ENCODE assay signal across 9 cellular contexts in genomic region chr18:34976084-34976483, GRCh38.
DNase-seq lines count a peak whose midpoint lies in the region; ATAC-seq and TF ChIP-seq lines count a peak whose summit lies in the region.
"Had no signal": no experiment of that assay in that cellular context is flagged by ENCODE, and none has a peak within 500 bp of the region (broad histone marks: within the 10 kb centered on the region; RNA-seq: fewer than 3 reads in every experiment).

No MANE protein-coding gene starts in this region.

- H3K36me3 ChIP-seq in WERI-Rb-1, result no peaks in the 10 kb centered on the region
- no peaks in the 10 kb centered on the region for H3K36me3 ChIP-seq in iPS-20b (ENCODE audit: insufficient read depth, low read depth, low read length)
- H3K36me3 ChIP-seq: adrenal gland had no signal

- H3K27me3 ChIP-seq in WERI-Rb-1 (ENCODE audit: insufficient read depth, low read depth, severe bottlenecking), result peaks cover 40% of the 10 kb centered on the region
- H3K27me3 ChIP-seq in iPS-20b (ENCODE audit: insufficient read depth, low read length), result peaks cover 86% of the 10 kb centered on the region
- H3K27me3 ChIP-seq: adrenal gland had no signal

- H3K9me3 Mint-ChIP-seq in stimulated activated naive B cell treated with anti-CD40 and anti-IgM and Interleukin-4, amounts not matched to agents 10 μg/mL and 1 μg/mL and 100 μg/mL, for 72 hours, result peaks cover 0 to 2% of the 10 kb centered on the region in 2 donors

- no peaks in the 10 kb centered on the region for H3K36me3 Mint-ChIP-seq in stimulated activated naive B cell treated with anti-CD40 and anti-IgM and Interleukin-4, amounts not matched to agents 10 μg/mL and 1 μg/mL and 100 μg/mL, for 72 hours

- peaks cover 13 to 33% of the 10 kb centered on the region in 2 donors for H3K27me3 Mint-ChIP-seq in stimulated activated naive B cell treated with anti-CD40 and anti-IgM and Interleukin-4, amounts not matched to agents 10 μg/mL and 1 μg/mL and 100 μg/mL, for 72 hours

- peaks cover 12% of the 10 kb centered on the region for H3K4me1 ChIP-seq in iPS-20b (ENCODE audit: insufficient read depth, low read length)

- peak overlapping the region; percentile 85 to 91 for H3K4me3 Mint-ChIP-seq in stimulated activated naive B cell treated with anti-CD40 and anti-IgM and Interleukin-4, amounts not matched to agents 10 μg/mL and 1 μg/mL and 100 μg/mL, for 72 hours

- TF ChIP-seq CTCF in WERI-Rb-1 (IDR thresholded peaks at IDR 0.05; ENCODE audit: low read depth, low read length), result no peak

- H3K9ac ChIP-seq in iPS-20b (ENCODE audit: low read depth, low read length), result no peak overlapping the region

- no peak for ATAC-seq in stimulated activated naive B cell treated with anti-CD40 and anti-IgM and Interleukin-4, amounts not matched to agents 10 μg/mL and 1 μg/mL and 100 μg/mL, for 72 hours (replicated peaks)
- no peak for ATAC-seq in HG02623 (IDR thresholded peaks at IDR 0.05; ENCODE audit: unreplicated experiment)

- peak overlapping the region; percentile 75 for H3K4me3 ChIP-seq in WERI-Rb-1 (ENCODE audit: low read depth, low read length)
- H3K4me3 ChIP-seq in iPS-20b (ENCODE audit: low read length), result peak overlapping the region; percentile 90

- H3K9me3 ChIP-seq in WERI-Rb-1 (ENCODE audit: severe bottlenecking), result no peaks in the 10 kb centered on the region
- no peaks in the 10 kb centered on the region for H3K9me3 ChIP-seq in iPS-20b (ENCODE audit: insufficient read depth, low read depth, low read length)
- H3K9me3 ChIP-seq: adrenal gland had no signal

- peak overlapping the region; percentile 75 for H3K27ac Mint-ChIP-seq in stimulated activated naive B cell treated with anti-CD40 and anti-IgM and Interleukin-4, amounts not matched to agents 10 μg/mL and 1 μg/mL and 100 μg/mL, for 72 hours

- no peak overlapping the region for H3K27ac ChIP-seq in WERI-Rb-1
- H3K27ac ChIP-seq in iPS-20b (ENCODE audit: low read length), result no peak overlapping the region

- peak in 2 of 3 experiments; percentile 22 to 43 for DNase-seq in NCI-H1417 (lab: John Stamatoyannopoulos, UW)
- DNase-seq in NCI-H1417 treated with DMSO at 0.1 percent for 48 hours (lab: John Stamatoyannopoulos, UW), result no peak
- DNase-seq in WERI-Rb-1, result no peak
- DNase-seq in stimulated activated naive B cell treated with anti-CD40 and anti-IgM and Interleukin-4, amounts not matched to agents 10 μg/mL and 1 μg/mL and 100 μg/mL, for 72 hours, result no peak
- no peak for DNase-seq in T1000 (lab: John Stamatoyannopoulos, UW)
- no peak for DNase-seq in NOMO-1 (lab: John Stamatoyannopoulos, UW; ENCODE audit: unreplicated experiment in 2 of 2)

- H3K4me1 Mint-ChIP-seq in stimulated activated naive B cell treated with anti-CD40 and anti-IgM and Interleukin-4, amounts not matched to agents 10 μg/mL and 1 μg/mL and 100 μg/mL, for 72 hours, result peaks cover 21 to 36% of the 10 kb centered on the region in 2 donors

Comparison
In these comparisons a context has a peak if more than half of its experiments do, and no peak if none do; other contexts are left out.
1. DNase-seq: peak in NCI-H1417 (2 of 3); none in NCI-H1417 treated with DMSO at 0.1 percent for 48 hours (single experiment), WERI-Rb-1 (single experiment), stimulated activated naive B cell treated with anti-CD40 and anti-IgM and Interleukin-4, amounts not matched to agents 10 μg/mL and 1 μg/mL and 100 μg/mL, for 72 hours (single experiment), T1000 (single experiment) and NOMO-1 (0 of 2).